ENCODE assay signal across 8 cellular contexts in the genomic region with DNA sequence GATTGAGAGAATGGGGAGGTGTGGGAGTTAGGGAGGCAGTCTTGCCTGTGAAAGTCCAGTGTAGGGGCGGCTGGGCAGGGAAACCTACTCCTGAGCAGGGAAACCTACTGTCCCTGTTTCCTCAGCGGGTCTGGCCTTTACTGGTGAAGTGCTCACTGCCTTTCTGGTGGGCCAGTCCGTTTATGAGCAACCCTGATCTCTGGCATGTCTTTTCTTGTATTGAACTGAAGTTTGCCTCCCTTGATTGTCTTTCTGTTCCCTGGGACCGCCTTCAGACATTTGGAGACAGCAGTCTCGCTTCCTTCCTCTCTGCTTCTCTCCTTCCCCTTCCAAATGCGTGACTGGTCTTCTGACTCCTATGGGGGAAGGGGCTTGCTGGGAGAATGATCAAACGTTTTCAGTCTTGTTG. TPM values are rescaled to one million over a fixed set of nuclear protein-coding genes. Genes with fewer than 3 reads are reported as not detected.
A peak's percentile ranks its signal among the peaks of the same experiment; 100 is the strongest.
DNase-seq lines count a peak whose midpoint lies in the region; ATAC-seq and TF ChIP-seq lines count a peak whose summit lies in the region.

No MANE protein-coding gene starts in this region.

- no peaks in the 10 kb centered on the region for H3F3A ChIP-seq in PC-9 (ENCODE audit: insufficient read depth, low read depth)

- H3K4me1 ChIP-seq in ES-I3 (ENCODE audit: insufficient read depth, low read length), result peaks cover 14% of the 10 kb centered on the region
- peaks cover 63% of the 10 kb centered on the region for H3K4me1 ChIP-seq in PC-9 (replicated peaks; ENCODE audit: insufficient read depth)

- H3K27me3 Mint-ChIP-seq in effector memory CD8-positive, alpha-beta T cell, result no peaks in the 10 kb centered on the region

- CTCF ChIA-PET in PC-9 (lab: Charles Lee), result no interaction called here

- peak overlapping the region; percentile 72 for H3K4me3 ChIP-seq in PC-9

- no peaks in the 10 kb centered on the region for H3K27me3 ChIP-seq in PC-9 (ENCODE audit: insufficient read depth, low read depth)

- H3K9me3 ChIP-seq in ES-I3 (ENCODE audit: control insufficient read depth, insufficient read depth, low read length) (no peaks in the 10 kb centered on the region), PC-9 (ENCODE audit: insufficient read depth, low read depth) (no peaks in the 10 kb centered on the region)

- intact Hi-C loops in PC-9 (cut with micrococcal nuclease; ENCODE audit: unreplicated experiment), result no loop called here

- peaks cover 11% of the 10 kb centered on the region for H3K36me3 Mint-ChIP-seq in effector memory CD8-positive, alpha-beta T cell (ENCODE audit: insufficient read depth)

- H3K9me3 Mint-ChIP-seq in effector memory CD8-positive, alpha-beta T cell, result no peaks in the 10 kb centered on the region

- no TSS peak for BruUV-seq in PC-9 (replicated peaks; lab: Mats Ljungman, UMichigan)

- no peak for TF ChIP-seq CTCF in PC-9 (conservative IDR thresholded peaks at IDR 0.05)

- H3K4me3 Mint-ChIP-seq in effector memory CD8-positive, alpha-beta T cell, result peak overlapping the region in 1 of 2 donors; percentile 83

- peaks cover 39 to 61% of the 10 kb centered on the region in 2 donors for H3K4me1 Mint-ChIP-seq in effector memory CD8-positive, alpha-beta T cell (ENCODE audit: low read depth in 2 of 2)

- H3K9me2 ChIP-seq in PC-9 (ENCODE audit: insufficient read depth), result no peaks in the 10 kb centered on the region

- no peak for ATAC-seq in effector memory CD8-positive, alpha-beta T cell (replicated peaks)
- no peak for ATAC-seq in HG02763 (IDR thresholded peaks at IDR 0.05; ENCODE audit: unreplicated experiment)
- no peak for ATAC-seq in GM18868 (IDR thresholded peaks at IDR 0.05; ENCODE audit: unreplicated experiment)

- peak overlapping the region; percentile 52 to 73 for H3K27ac Mint-ChIP-seq in effector memory CD8-positive, alpha-beta T cell

- no peaks in the 10 kb centered on the region for H3K36me3 ChIP-seq in ES-I3 (ENCODE audit: insufficient read depth, low read length)
- H3K36me3 ChIP-seq in PC-9 (ENCODE audit: low read depth), result 0 out of 2 replicates have a peak, but pooled peaks cover 5% of the 10 kb centered on the region

- peaks cover 72% of the 10 kb centered on the region for H3K79me2 ChIP-seq in PC-9 (ENCODE audit: low read depth)

- peaks cover 6% of the 10 kb centered on the region; the same call in 1 of the 2 replicates for H4K20me1 ChIP-seq in PC-9 (ENCODE audit: insufficient read depth)

- peak overlapping the region; percentile 47 for H3K9ac ChIP-seq in ES-I3 (ENCODE audit: low read depth, low read length)

- peak overlapping the region; percentile 52 for H3K27ac ChIP-seq in PC-9

- POLR2A ChIA-PET in PC-9 (lab: Charles Lee; ENCODE audit: unreplicated experiment), result no interaction called here

- DNase-seq in PC-9, result no peak
- DNase-seq in effector memory CD8-positive, alpha-beta T cell, result no peak
- peak; percentile 51 for DNase-seq in myocyte (ENCODE audit: low read depth)
- DNase-seq in RPMI8226, result no peak
- no peak for DNase-seq in GM19238 (ENCODE audit: insufficient read length, low spot score)

- H3K4me2 ChIP-seq in PC-9, result peak overlapping the region; percentile 91

- peak overlapping the region; percentile 71 for H2AFZ ChIP-seq in PC-9

RNA-seq across cellular contexts. Expression of a gene that starts 2.9 kb away (rescaled TPM):
- total RNA-seq in PC-9 (2021) (9.7 and 13.1 TPM in 2 replicates), myocyte (90.8 and 93.9 TPM in 2 replicates)
- polyA plus RNA-seq in myocyte (2012), result 36.2 TPM
